ENCODE assay signal across 13 cellular contexts in genomic region chr12:114690267-114691135, GRCh38. TPM values are rescaled to one million over a fixed set of nuclear protein-coding genes. Genes with fewer than 3 reads are reported as not detected.
"Had no signal": no experiment of that assay in that cellular context is flagged by ENCODE, and none has a peak within 500 bp of the region (broad histone marks: within the 10 kb centered on the region; RNA-seq: fewer than 3 reads in every experiment).

No MANE protein-coding gene starts in this region.

- H3K9me3 ChIP-seq: gastroesophageal sphincter, thoracic aorta had no signal

- H3K36me3 ChIP-seq: gastroesophageal sphincter, neural progenitor cell, thoracic aorta had no signal

- H3K4me2 ChIP-seq: neural progenitor cell had no signal

- H3K4me3 ChIP-seq: coronary artery, gastroesophageal sphincter, neural progenitor cell, thoracic aorta had no signal

- H2AFZ ChIP-seq: neural progenitor cell had no signal

- H3K9ac ChIP-seq: neural progenitor cell had no signal

- DNase-seq: activated CD4-positive, CD25-positive, alpha-beta regulatory T cell; activated naive CD4-positive, alpha-beta T cell treated with anti-CD3 and anti-CD28 coated beads, Interleukin-2, amount 10 ng/mL, durations not matched to agents 7 days and 5 days; caudate nucleus; effector CD4-positive, alpha-beta T cell; kidney glomerular epithelial cell; stimulated activated CD4-positive, alpha-beta T cell treated with anti-CD3 and anti-CD28 coated beads, Interleukin-4, amount 100 ng/mL, for 4 hours; stimulated activated naive CD8-positive, alpha-beta T cell treated with anti-CD3 and anti-CD28 coated beads, Interleukin-15, amount 100 ng/mL, for 72 hours; T-helper 17 cell had no signal

- ATAC-seq: gastroesophageal sphincter; stimulated activated naive CD8-positive, alpha-beta T cell treated with anti-CD3 and anti-CD28 coated beads, Interleukin-15, amount 100 ng/mL, for 72 hours; T-helper 17 cell had no signal

- H3K27ac ChIP-seq: coronary artery, gastroesophageal sphincter, neural progenitor cell, thoracic aorta had no signal

RNA-seq across cellular contexts. Expression of gene TBX3, which starts 6.5 kb away (rescaled TPM):
- total RNA-seq: activated T-helper 2 cell treated with anti-CD3 and anti-CD28 coated beads, Interferon-gamma antibody, Interleukin-2, Interleukin-4, amounts not matched to agents 10 μg/mL and 5 μg/mL and 100 μg/mL, durations not matched to agents 14 hours and 24 hours and 36 hours had no signal
